In the genomic region with DNA sequence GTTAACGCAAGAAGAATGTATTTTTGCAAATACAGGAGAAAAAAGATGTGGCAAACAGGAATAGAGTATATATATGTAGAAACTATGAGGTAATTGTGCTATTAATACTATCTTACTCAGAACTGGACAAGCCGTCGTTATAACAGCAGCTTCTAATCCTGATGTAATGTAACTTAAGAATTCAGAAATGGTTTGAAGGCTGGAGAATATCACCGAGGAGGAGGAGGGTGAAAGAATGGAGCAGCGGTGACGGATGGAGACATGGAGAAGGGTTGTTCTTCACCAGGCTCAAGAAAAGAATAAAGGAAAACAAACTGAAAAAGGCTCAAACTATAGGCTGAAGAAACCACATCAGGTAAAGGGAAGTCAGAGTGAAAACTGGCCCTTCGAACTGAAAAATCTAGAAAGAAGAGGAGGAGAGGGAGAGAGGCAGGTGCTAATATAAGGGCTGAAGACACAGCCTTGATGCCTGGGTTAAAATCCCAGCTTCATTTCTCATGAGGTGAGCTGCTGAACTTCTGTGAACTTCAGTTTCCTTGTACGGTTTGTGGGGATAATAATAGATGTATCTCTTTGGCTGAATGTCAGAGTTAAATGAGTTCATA, we compare ENCODE assay signal across 8 cellular contexts. TPM values are rescaled to one million over a fixed set of nuclear protein-coding genes. Genes with fewer than 3 reads are reported as not detected.
DNase-seq lines count a peak whose midpoint lies in the region; ATAC-seq, FAIRE-seq and TF ChIP-seq lines count a peak whose summit lies in the region.

No MANE protein-coding gene starts in this region.

- intact Hi-C loops in gastrocnemius medialis (cut with DNase I; ENCODE audit: low total_unique reads), result loop anchor here (1.0 kb wide), 1 partner anchor 44 kb away; the partner anchor contains the start of gene GOLIM4
- intact Hi-C loops in prostate gland (cut with DNase I), result no loop called here

- H3K27ac ChIP-seq in astrocyte (ENCODE audit: low read depth, low read length) (peak overlapping the region; percentile 47), gastrocnemius medialis (peak overlapping the region; percentile 68 to 86 (median 74)), prostate gland (no peak overlapping the region)

- DNase-seq in GM19239 (ENCODE audit: insufficient read length, low spot score) (no peak), astrocyte (ENCODE audit: low read depth) (peak; percentile 59), gastrocnemius medialis (no peak), prostate gland (ENCODE audit: low spot score) (no peak)
- no peak for DNase-seq in stimulated activated CD4-positive, alpha-beta T cell treated with anti-CD3 and anti-CD28 coated beads, Interleukin-4, amount 100 ng/mL, for 24 hours
- DNase-seq in stimulated activated naive CD4-positive, alpha-beta T cell (lab: John Stamatoyannopoulos, UW), result no peak
- DNase-seq in stimulated activated naive CD4-positive, alpha-beta T cell treated with Interleukin-2 at 50 U/mL for 16 hours (lab: John Stamatoyannopoulos, UW), result no peak

- TF ChIP-seq POLR2A in gastrocnemius medialis (IDR thresholded peaks at IDR 0.05) (no peak), prostate gland (IDR thresholded peaks at IDR 0.05) (no peak)

- TF ChIP-seq CTCF in astrocyte (IDR thresholded peaks at IDR 0.05; ENCODE audit: insufficient read depth, low read depth, low read length) (no peak), gastrocnemius medialis (IDR thresholded peaks at IDR 0.05 in 4 of 5, conservative IDR thresholded peaks at IDR 0.05 in 1 of 5) (no peak), prostate gland (IDR thresholded peaks at IDR 0.05) (no peak)

- H3K9ac ChIP-seq in astrocyte (ENCODE audit: low read length), result peak overlapping the region; percentile 70

- FAIRE-seq in GM19239 (lab: Jason Lieb, UNC), result peak; percentile 74
- FAIRE-seq in astrocyte (lab: Jason Lieb, UNC), result no peak

- peak; percentile 66 for ATAC-seq in HG02981 (IDR thresholded peaks at IDR 0.05; ENCODE audit: unreplicated experiment)
- ATAC-seq in gastrocnemius medialis, result peak; percentile 89 to 94

- H3K9me3 ChIP-seq in astrocyte (ENCODE audit: insufficient read depth, low read depth, low read length) (no peaks in the 10 kb centered on the region), gastrocnemius medialis (no peaks in the 10 kb centered on the region), prostate gland (no peaks in the 10 kb centered on the region)

- H3K4me3 ChIP-seq in astrocyte (ENCODE audit: insufficient read depth, low read depth, low read length), result no peak overlapping the region
- peak overlapping the region; percentile 9 to 29 (median 28) for H3K4me3 ChIP-seq in gastrocnemius medialis
- H3K4me3 ChIP-seq in prostate gland, result no peak overlapping the region

- H2AFZ ChIP-seq in astrocyte (ENCODE audit: low read depth, low read length), result no peak overlapping the region

- H3K79me2 ChIP-seq in astrocyte (ENCODE audit: insufficient read depth, low read length), result peaks cover 84% of the 10 kb centered on the region

- H3K4me2 ChIP-seq in astrocyte (ENCODE audit: low read length), result peak overlapping the region; percentile 61

- no peaks in the 10 kb centered on the region for H3K36me3 ChIP-seq in astrocyte (ENCODE audit: insufficient read depth, low read length)
- H3K36me3 ChIP-seq in gastrocnemius medialis, result no peaks in the 10 kb centered on the region
- H3K36me3 ChIP-seq in prostate gland, result no peaks in the 10 kb centered on the region

- no peaks in the 10 kb centered on the region for H3K27me3 Mint-ChIP-seq in astrocyte (ENCODE audit: low read depth, unreplicated experiment)

- H3K4me3 Mint-ChIP-seq in astrocyte (ENCODE audit: unreplicated experiment), result no peak overlapping the region

- peaks cover 58% of the 10 kb centered on the region for H4K20me1 ChIP-seq in astrocyte (ENCODE audit: insufficient read depth, low read length)

- peak overlapping the region; percentile 1 for H3K27ac Mint-ChIP-seq in astrocyte (ENCODE audit: unreplicated experiment)

- in situ Hi-C loops in gastrocnemius medialis (cut with MboI; ENCODE audit: low sequenced_read_pairs in 4 of 4), result loop anchor here in 1 of 4 donors (5.0 kb wide), 1 partner anchor 41 kb away; no protein-coding TSS in a partner anchor

- H3K4me1 ChIP-seq in astrocyte (ENCODE audit: insufficient read depth, low read length) (peaks cover 21% of the 10 kb centered on the region), gastrocnemius medialis (peaks cover 36 to 45% of the 10 kb centered on the region in 2 donors), prostate gland (replicated peaks) (no peaks in the 10 kb centered on the region)

- peaks cover 28% of the 10 kb centered on the region for H3K4me1 Mint-ChIP-seq in astrocyte (ENCODE audit: low read depth, unreplicated experiment)

- 45% methylated on average over 8 of the region's 8 CpGs for WGBS in prostate gland

- H3K9me3 Mint-ChIP-seq in astrocyte (ENCODE audit: unreplicated experiment), result peaks cover 4% of the 10 kb centered on the region

- peaks cover 11% of the 10 kb centered on the region for H3K36me3 Mint-ChIP-seq in astrocyte (ENCODE audit: low read depth, unreplicated experiment)

- no peaks in the 10 kb centered on the region for H3K27me3 ChIP-seq in astrocyte (ENCODE audit: insufficient read depth, low read length)
- H3K27me3 ChIP-seq in gastrocnemius medialis, result no peaks in the 10 kb centered on the region
- no peaks in the 10 kb centered on the region for H3K27me3 ChIP-seq in prostate gland (replicated peaks; ENCODE audit: insufficient read depth)

RNA-seq across cellular contexts. Expression of gene GOLIM4, which starts 44.0 kb away (rescaled TPM):
- 51.5 and 53.7 TPM in 2 replicates for total RNA-seq in astrocyte
- total RNA-seq in gastrocnemius medialis, result 10 to 100 TPM; 13.0 to 20.8 (median 17.8) TPM
- total RNA-seq in prostate gland, result 10 to 100 TPM; 22.3 to 25.5 TPM

Comparison
In these comparisons a context has a peak if more than half of its experiments do, and no peak if none do; other contexts are left out.
1. H3K27ac ChIP-seq: peak in astrocyte (single experiment) and gastrocnemius medialis (4 of 4); none in prostate gland (0 of 2).
2. H3K4me3 ChIP-seq: peak in gastrocnemius medialis (4 of 4); none in astrocyte (single experiment) and prostate gland (0 of 2).